Comparison of ENCODE assay signal across 13 cellular contexts in the genomic region with DNA sequence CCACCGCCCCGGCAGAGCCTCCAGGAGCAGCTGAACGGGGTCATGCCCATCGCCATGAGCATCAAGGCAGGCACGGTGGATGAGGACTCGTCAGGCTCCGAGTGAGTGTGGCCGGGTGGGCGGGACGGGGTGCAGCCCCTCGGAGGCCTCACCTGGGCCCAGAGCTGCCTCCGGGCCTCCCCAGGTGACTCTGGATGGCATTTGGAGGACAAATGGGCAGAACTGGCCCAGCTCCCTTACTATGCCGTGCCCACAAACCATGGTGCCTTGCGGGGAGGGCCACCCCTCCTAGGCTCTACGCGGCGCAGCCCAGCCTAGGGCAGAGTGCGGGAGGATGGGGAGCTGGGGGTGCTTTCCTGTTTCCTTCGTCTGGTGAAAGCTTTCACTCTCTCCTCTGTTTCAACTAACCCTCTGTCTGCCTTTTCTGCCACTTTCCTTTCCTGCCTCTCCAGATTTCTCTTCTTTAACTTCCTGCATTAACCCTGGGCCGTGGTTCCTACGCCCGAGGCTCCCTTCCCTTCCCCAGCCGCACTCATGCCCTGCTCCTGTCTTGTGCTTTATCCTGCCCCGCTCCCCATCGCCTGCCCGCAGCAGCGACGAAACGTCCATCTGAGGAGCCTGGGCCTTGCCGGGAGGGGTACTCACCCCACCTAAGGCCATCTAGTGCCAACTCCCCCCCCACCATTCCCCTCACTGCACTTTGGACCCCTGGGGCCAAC. TPM values are rescaled to one million over a fixed set of nuclear protein-coding genes. Genes with fewer than 3 reads are reported as not detected.
DNase-seq lines count a peak whose midpoint lies in the region; ATAC-seq and TF ChIP-seq lines count a peak whose summit lies in the region.
"Had no signal": no experiment of that assay in that cellular context is flagged by ENCODE, and none has a peak within 500 bp of the region (broad histone marks: within the 10 kb centered on the region; RNA-seq: fewer than 3 reads in every experiment).

No MANE protein-coding gene starts in this region.

- DNase-seq in Right ventricle myocardium superior (peak; percentile 19), heart left ventricle (no peak), epidermal melanocyte (ENCODE audit: insufficient read length, low spot score) (peak; percentile 87), NCI-H2171 (lab: John Stamatoyannopoulos, UW) (no peak), erythroblast (lab: John Stamatoyannopoulos, UW) (no peak), GM19240 (ENCODE audit: insufficient read length, low spot score) (no peak)
- DNase-seq: activated CD4-positive, alpha-beta memory T cell treated with anti-CD3 and anti-CD28 coated beads for 36 hours; GM23248 had no signal

- peaks cover 18% of the 10 kb centered on the region for H3K36me3 Mint-ChIP-seq in nephron (ENCODE audit: low read depth)
- H3K36me3 Mint-ChIP-seq: activated CD4-positive, alpha-beta memory T cell treated with anti-CD3 and anti-CD28 coated beads for 36 hours had no signal

- no peak for TF ChIP-seq CTCF in heart left ventricle (IDR thresholded peaks at IDR 0.05)
- TF ChIP-seq CTCF in nephron (IDR thresholded peaks at IDR 0.05; ENCODE audit: unreplicated experiment in 3 of 3), result no peak

- no peaks in the 10 kb centered on the region for H3K9me3 ChIP-seq in heart left ventricle
- H3K9me3 ChIP-seq: right lobe of liver had no signal

- H3K27ac Mint-ChIP-seq in nephron, result peak overlapping the region; percentile 86 to 92 (median 92)
- H3K27ac Mint-ChIP-seq: activated CD4-positive, alpha-beta memory T cell treated with anti-CD3 and anti-CD28 coated beads for 36 hours had no signal

- H3K27me3 Mint-ChIP-seq in nephron (ENCODE audit: low read depth), result peaks cover 15% of the 10 kb centered on the region
- H3K27me3 Mint-ChIP-seq: activated CD4-positive, alpha-beta memory T cell treated with anti-CD3 and anti-CD28 coated beads for 36 hours; naive thymus-derived CD8-positive, alpha-beta T cell had no signal

- H3K36me3 ChIP-seq in heart left ventricle, result no peaks in the 10 kb centered on the region
- H3K36me3 ChIP-seq: cardiac muscle cell, right lobe of liver had no signal

- H3K4me3 ChIP-seq in heart left ventricle, result no peak overlapping the region
- H3K4me3 ChIP-seq: cardiac muscle cell, GM23248 had no signal

- no peak for ATAC-seq in Right ventricle myocardium superior (ENCODE audit: poor library complexity)
- ATAC-seq in heart left ventricle, result no peak
- no peak for ATAC-seq in GM21360 (IDR thresholded peaks at IDR 0.05; ENCODE audit: unreplicated experiment)
- ATAC-seq: naive thymus-derived CD8-positive, alpha-beta T cell had no signal

- peaks cover 42% of the 10 kb centered on the region for H3K4me1 Mint-ChIP-seq in nephron

- H3K4me1 ChIP-seq in heart left ventricle, result peaks cover 0 to 7% (median 1%) of the 10 kb centered on the region in 12 donors

- no peaks in the 10 kb centered on the region for H3K27me3 ChIP-seq in heart left ventricle
- H3K27me3 ChIP-seq: cardiac muscle cell, right lobe of liver had no signal

- peak overlapping the region in 1 of 3 experiments; percentile 16 for H3K4me3 Mint-ChIP-seq in nephron
- H3K4me3 Mint-ChIP-seq: activated CD4-positive, alpha-beta memory T cell treated with anti-CD3 and anti-CD28 coated beads for 36 hours had no signal

- no peak for TF ChIP-seq POLR2A in heart left ventricle (IDR thresholded peaks at IDR 0.05)
- TF ChIP-seq POLR2A in erythroblast (IDR thresholded peaks at IDR 0.05; ENCODE audit: low read length), result no peak

- no peak overlapping the region for H3K27ac ChIP-seq in heart left ventricle
- H3K27ac ChIP-seq: cardiac muscle cell, GM23248 had no signal

- 83 to 88% (median 86%) methylated on average over 20 to 30 of the region's 30 CpGs for WGBS in heart left ventricle, 4 donors

- H3K9me3 Mint-ChIP-seq in nephron, result no peaks in the 10 kb centered on the region
- H3K9me3 Mint-ChIP-seq: activated CD4-positive, alpha-beta memory T cell treated with anti-CD3 and anti-CD28 coated beads for 36 hours; naive thymus-derived CD8-positive, alpha-beta T cell had no signal

- intact Hi-C loops in Right ventricle myocardium superior (cut with DNase I) (loop anchor here (10.0 kb wide), 1 partner anchor 261 kb away; the partner anchor contains the start of gene GPR61), heart left ventricle (cut with DNase I) (loop anchor here in 1 of 10 donors (10.0 kb wide), 1 partner anchor 261 kb away; the partner anchor contains the start of gene GPR61)

RNA-seq across cellular contexts. Expression of gene PSRC1, which starts 9.2 kb away (rescaled TPM):
- total RNA-seq in Right ventricle myocardium superior, result 0.73 TPM
- total RNA-seq in heart left ventricle, result 1 to 10 TPM in 3 of 9 donors, under 1 TPM in 5, not detected in 1; 0.23 to 3.6 (median 0.60) TPM
- 1 to 10 TPM; 1.1 to 1.4 TPM for polyA plus RNA-seq in heart left ventricle

RNA-seq across cellular contexts. Expression of gene CELSR2, which starts 24.4 kb away (rescaled TPM):
- total RNA-seq in Right ventricle myocardium superior (6.3 TPM), heart left ventricle (10 to 100 TPM in 1 of 9 donors, 1 to 10 TPM in 8; 2.5 to 11.9 (median 8.6) TPM)
- polyA plus RNA-seq in heart left ventricle, result 1 to 10 TPM; 1.6 to 2.1 TPM

RNA-seq across cellular contexts. Expression of gene MYBPHL, which starts 33.1 kb away (rescaled TPM):
- total RNA-seq in Right ventricle myocardium superior (0.73 TPM), heart left ventricle (1 to 10 TPM in 2 of 9 donors, under 1 TPM in 4, not detected in 3; 0.44 to 2.5 (median 0.54) TPM)
- under 1 TPM; 0.24 to 0.61 TPM for polyA plus RNA-seq in heart left ventricle
- total RNA-seq: activated CD4-positive, alpha-beta memory T cell treated with anti-CD3 and anti-CD28 coated beads for 36 hours; cardiac muscle cell; GM23248; naive thymus-derived CD8-positive, alpha-beta T cell; right lobe of liver had no signal
- polyA plus RNA-seq: cardiac muscle cell; GM23248; naive thymus-derived CD8-positive, alpha-beta T cell had no signal

Comparison
In these comparisons a context has a peak if more than half of its experiments do, and no peak if none do; other contexts are left out.
1. DNase-seq: peak in Right ventricle myocardium superior (single experiment) and epidermal melanocyte (single experiment); none in heart left ventricle (0 of 5), NCI-H2171 (single experiment), erythroblast (0 of 2) and GM19240 (single experiment).